ENCODE assay signal across 11 cellular contexts in genomic region chr1:41698916-41699860, GRCh38.
DNase-seq lines count a peak whose midpoint lies in the region; ATAC-seq and TF ChIP-seq lines count a peak whose summit lies in the region.
"Had no signal": no experiment of that assay in that cellular context is flagged by ENCODE, and none has a peak within 500 bp of the region (broad histone marks: within the 10 kb centered on the region; RNA-seq: fewer than 3 reads in every experiment).

No MANE protein-coding gene starts in this region.

- peaks cover 7% of the 10 kb centered on the region; the same call in 1 of the 2 replicates for H3K4me1 ChIP-seq in DND-41 (ENCODE audit: insufficient read depth, low read length)

- H3K36me3 Mint-ChIP-seq in activated B cell treated with CpG ODN at 0.5 μM for 24 hours (ENCODE audit: low read depth), result no peaks in the 10 kb centered on the region
- H3K36me3 Mint-ChIP-seq: type B pancreatic cell, WTC11 had no signal

- H3K9me3 Mint-ChIP-seq in activated B cell treated with CpG ODN at 0.5 μM for 24 hours, result no peaks in the 10 kb centered on the region
- H3K9me3 Mint-ChIP-seq: H9, type B pancreatic cell, WTC11 had no signal

- peaks cover 84% of the 10 kb centered on the region for H4K20me1 ChIP-seq in DND-41 (ENCODE audit: insufficient read depth, low read length)

- H3K27me3 Mint-ChIP-seq in activated B cell treated with CpG ODN at 0.5 μM for 24 hours, result no peaks in the 10 kb centered on the region

- H3K4me2 ChIP-seq in DND-41 (ENCODE audit: insufficient read depth, low read length), result no peak overlapping the region

- no peaks in the 10 kb centered on the region for H3K27me3 ChIP-seq in DND-41 (ENCODE audit: insufficient read depth, low read length, poor library complexity)

- CTCF ChIA-PET in activated B cell treated with CpG ODN at 0.5 μM for 24 hours (lab: Charles Lee), result interaction anchor here (1.0 to 1.2 kb wide), 3 partner anchors 26 to 183 kb away, joined by 3 to 8 read pairs (median 3); no protein-coding TSS in a partner anchor

- no peak overlapping the region for H3K4me3 Mint-ChIP-seq in activated B cell treated with CpG ODN at 0.5 μM for 24 hours
- H3K4me3 Mint-ChIP-seq: H9, type B pancreatic cell, WTC11 had no signal

- H3K27ac Mint-ChIP-seq in activated B cell treated with CpG ODN at 0.5 μM for 24 hours, result peak overlapping the region; percentile 65
- H3K27ac Mint-ChIP-seq: type B pancreatic cell, WTC11 had no signal

- DNase-seq in DND-41 (no peak), activated B cell treated with CpG ODN at 0.5 μM for 24 hours (peak; percentile 38), caudate nucleus (lab: John Stamatoyannopoulos, UW) (no peak), NCI-H1092 treated with DMSO at 0.1 percent for 48 hours (lab: John Stamatoyannopoulos, UW) (no peak), dedifferentiated amniotic fluid mesenchymal stem cell (ENCODE audit: extremely low spot score) (no peak), sciatic nerve (ENCODE audit: low spot score) (no peak)
- DNase-seq: H9 had no signal

- POLR2A ChIA-PET in activated B cell treated with CpG ODN at 0.5 μM for 24 hours (lab: Charles Lee), result interaction anchor here (0.7 to 1.2 kb wide), 6 partner anchors 11 to 63 kb away, joined by 3 read pairs; no protein-coding TSS in a partner anchor

- TF ChIP-seq CTCF in DND-41 (IDR thresholded peaks at IDR 0.05; ENCODE audit: borderline replicate concordance, extremely low read depth, low read length, poor library complexity, severe bottlenecking) (no peak), activated B cell treated with CpG ODN at 0.5 μM for 24 hours (IDR thresholded peaks at IDR 0.05) (no peak)

- H3K27ac ChIP-seq in DND-41 (ENCODE audit: low read length), result peak overlapping the region; percentile 40; the same call in 1 of the 2 replicates
- H3K27ac ChIP-seq in caudate nucleus (ENCODE audit: low read depth, low read length), result no peak overlapping the region

- intact Hi-C loops in activated B cell treated with CpG ODN at 0.5 μM for 24 hours (cut with micrococcal nuclease), result loop anchor here (2.0 kb wide), 2 partner anchors 20 to 30 kb away; no protein-coding TSS in a partner anchor
- intact Hi-C loops in sciatic nerve (cut with DNase I), result no loop called here

- no peak overlapping the region for H3K9ac ChIP-seq in DND-41 (ENCODE audit: low read depth, low read length)

- H3K36me3 ChIP-seq in DND-41 (ENCODE audit: insufficient read depth, low read length), result peaks cover 84% of the 10 kb centered on the region

- no peak overlapping the region for H3K4me3 ChIP-seq in DND-41 (ENCODE audit: low read depth in 1 of 2, low read length in 2 of 2)

- ATAC-seq in DND-41 (ENCODE audit: insufficient read depth, low read depth) (no peak), GM18520 (IDR thresholded peaks at IDR 0.05; ENCODE audit: unreplicated experiment) (peak; percentile 94), HG02588 (IDR thresholded peaks at IDR 0.05; ENCODE audit: unreplicated experiment) (peak; percentile 83), activated B cell treated with CpG ODN at 0.5 μM for 24 hours (ENCODE audit: low read depth) (peak; percentile 94), sciatic nerve (no peak)
- ATAC-seq: WTC11 had no signal

- H3K4me1 Mint-ChIP-seq in activated B cell treated with CpG ODN at 0.5 μM for 24 hours, result peaks cover 13% of the 10 kb centered on the region
- H3K4me1 Mint-ChIP-seq: WTC11 had no signal

- no peak overlapping the region for H2AFZ ChIP-seq in DND-41 (ENCODE audit: low read depth, low read length)

- H3K79me2 ChIP-seq in DND-41 (ENCODE audit: insufficient read depth, low read length), result peaks cover 98% of the 10 kb centered on the region

- H3K9me3 ChIP-seq in DND-41 (ENCODE audit: insufficient read depth, low read length, severe bottlenecking), result no peaks in the 10 kb centered on the region

Comparison
In these comparisons a context has a peak if more than half of its experiments do, and no peak if none do; other contexts are left out.
1. ATAC-seq: peak in GM18520 (single experiment), HG02588 (single experiment) and activated B cell treated with CpG ODN at 0.5 μM for 24 hours (single experiment); none in DND-41 (single experiment) and sciatic nerve (single experiment).